In genomic region chr14:56289155-56289554, GRCh38 we compare ENCODE assay signal across 30 cellular contexts.
"Had no signal": no experiment of that assay in that cellular context is flagged by ENCODE, and none has a peak within 500 bp of the region (broad histone marks: within the 10 kb centered on the region; RNA-seq: fewer than 3 reads in every experiment).

No MANE protein-coding gene starts in this region.

- H3K36me3 Mint-ChIP-seq: natural killer cell had no signal

- H3K4me1 Mint-ChIP-seq: naive thymus-derived CD4-positive, alpha-beta T cell; nephron had no signal

- H3K9ac ChIP-seq: neural progenitor cell, parathyroid adenoma had no signal

- H3K4me3 ChIP-seq: neural progenitor cell, ovary, psoas muscle, right lobe of liver, sigmoid colon, spleen, stomach, thoracic aorta, thyroid gland, tibial nerve, upper lobe of left lung, vagina had no signal

- H3K27ac Mint-ChIP-seq: naive thymus-derived CD4-positive, alpha-beta T cell; natural killer cell; nephron; neural progenitor cell; progenitor cell of endocrine pancreas; stimulated activated naive B cell treated with anti-CD40 and anti-IgM and Interleukin-4, amounts not matched to agents 10 μg/mL and 1 μg/mL and 100 μg/mL, for 72 hours; stimulated activated naive CD8-positive, alpha-beta T cell treated with anti-CD3 and anti-CD28 coated beads, Interleukin-15, Interleukin-2, amounts not matched to agents 100 ng/mL and 50 ng/mL, for 24 hours had no signal

- H3K4me1 ChIP-seq: neural progenitor cell, parathyroid adenoma, psoas muscle, right lobe of liver, sigmoid colon, spleen, stomach, thyroid gland, tibial nerve, upper lobe of left lung, vagina had no signal

- H3K9me3 ChIP-seq: ovary, psoas muscle, right lobe of liver, sigmoid colon, spleen, stomach, thoracic aorta, thyroid gland, tibial nerve, upper lobe of left lung, vagina had no signal

- H3K9me3 Mint-ChIP-seq: naive thymus-derived CD4-positive, alpha-beta T cell; natural killer cell; nephron; neural progenitor cell; stimulated activated naive B cell treated with anti-CD40 and anti-IgM and Interleukin-4, amounts not matched to agents 10 μg/mL and 1 μg/mL and 100 μg/mL, for 72 hours; stimulated activated naive CD8-positive, alpha-beta T cell treated with anti-CD3 and anti-CD28 coated beads, Interleukin-15, Interleukin-2, amounts not matched to agents 100 ng/mL and 50 ng/mL, for 24 hours had no signal

- H3K36me3 ChIP-seq: ovary, right lobe of liver had no signal

- H3K79me2 ChIP-seq: parathyroid adenoma had no signal

- H3K27me3 ChIP-seq: neural progenitor cell, ovary, right lobe of liver, sigmoid colon, spleen, stomach, thyroid gland, tibial nerve, upper lobe of left lung, vagina had no signal

- ATAC-seq: naive thymus-derived CD4-positive, alpha-beta T cell; natural killer cell; psoas muscle; right cardiac atrium; right lobe of liver; stimulated activated naive B cell treated with anti-CD40 and anti-IgM and Interleukin-4, amounts not matched to agents 10 μg/mL and 1 μg/mL and 100 μg/mL, for 72 hours had no signal

- DNase-seq: naive thymus-derived CD4-positive, alpha-beta T cell; natural killer cell; occipital lobe; ovary; posterior cingulate gyrus; psoas muscle; right cardiac atrium; right lobe of liver; sigmoid colon; small intestine; spleen; stimulated activated CD4-positive, alpha-beta T cell treated with anti-CD3 and anti-CD28 coated beads, Interleukin-12 subunit alpha, Interleukin-12 subunit beta, amount 100 ng/mL, for 4 hours; stimulated activated CD4-positive, alpha-beta T cell treated with anti-CD3 and anti-CD28 coated beads, Interleukin-1b, Interleukin-23, amount 100 ng/mL, for 48 hours; stimulated activated CD4-positive, alpha-beta T cell treated with anti-CD3 and anti-CD28 coated beads, Interleukin-4, amount 100 ng/mL, for 1 hour; stimulated activated CD4-positive, alpha-beta T cell treated with anti-CD3 and anti-CD28 coated beads, Interleukin-4, amount 100 ng/mL, for 4 hours; stimulated activated CD8-positive, alpha-beta memory T cell treated with anti-CD3 and anti-CD28 coated beads, Interleukin-4, amount 100 ng/mL, for 48 hours; stimulated activated naive B cell treated with anti-CD40 and anti-IgM and Interleukin-4, amounts not matched to agents 10 μg/mL and 1 μg/mL and 100 μg/mL, for 72 hours; stimulated activated naive CD4-positive, alpha-beta T cell treated with Interleukin-2 at 50 U/mL for 16 hours; stomach; thyroid gland; trophoblast cell; upper lobe of left lung had no signal

- H3K4me3 Mint-ChIP-seq: naive thymus-derived CD4-positive, alpha-beta T cell; natural killer cell; nephron; neural progenitor cell; stimulated activated naive B cell treated with anti-CD40 and anti-IgM and Interleukin-4, amounts not matched to agents 10 μg/mL and 1 μg/mL and 100 μg/mL, for 72 hours; stimulated activated naive CD8-positive, alpha-beta T cell treated with anti-CD3 and anti-CD28 coated beads, Interleukin-15, Interleukin-2, amounts not matched to agents 100 ng/mL and 50 ng/mL, for 24 hours had no signal

- H3K4me2 ChIP-seq: neural progenitor cell had no signal

- H2AFZ ChIP-seq: neural progenitor cell, parathyroid adenoma had no signal

- H3K27ac ChIP-seq: neural progenitor cell, ovary, parathyroid adenoma, psoas muscle, right lobe of liver, sigmoid colon, spleen, thoracic aorta, thyroid gland, tibial nerve, upper lobe of left lung, vagina had no signal

- H3K27me3 Mint-ChIP-seq: naive thymus-derived CD4-positive, alpha-beta T cell; progenitor cell of endocrine pancreas; stimulated activated naive B cell treated with anti-CD40 and anti-IgM and Interleukin-4, amounts not matched to agents 10 μg/mL and 1 μg/mL and 100 μg/mL, for 72 hours; stimulated activated naive CD8-positive, alpha-beta T cell treated with anti-CD3 and anti-CD28 coated beads, Interleukin-15, Interleukin-2, amounts not matched to agents 100 ng/mL and 50 ng/mL, for 24 hours had no signal
